ENCODE assay signal across 29 cellular contexts in the genomic region with DNA sequence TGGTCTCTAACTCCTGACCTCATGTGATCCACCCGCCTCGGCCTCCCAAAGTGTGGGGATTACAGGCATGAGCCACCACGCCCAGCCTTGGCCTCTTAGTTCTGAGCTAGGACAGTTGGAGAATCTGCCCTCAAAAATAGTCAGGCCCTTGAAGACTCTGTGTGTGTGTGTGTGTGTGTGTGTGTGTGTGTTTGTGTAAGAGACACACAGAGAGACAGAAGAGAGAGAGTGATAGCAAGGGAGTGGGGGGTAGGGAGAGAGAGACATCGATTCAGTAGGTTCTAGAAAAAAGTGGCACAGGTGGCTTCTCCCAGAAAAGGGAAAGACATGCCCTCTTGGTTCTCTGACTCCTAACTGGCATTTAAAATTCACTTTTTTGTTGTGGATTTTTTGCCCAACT. TPM values are rescaled to one million over a fixed set of nuclear protein-coding genes. Genes with fewer than 3 reads are reported as not detected.
A peak's percentile ranks its signal among the peaks of the same experiment; 100 is the strongest.
DNase-seq lines count a peak whose midpoint lies in the region; ATAC-seq and TF ChIP-seq lines count a peak whose summit lies in the region.
"Had no signal": no experiment of that assay in that cellular context is flagged by ENCODE, and none has a peak within 500 bp of the region (broad histone marks: within the 10 kb centered on the region; RNA-seq: fewer than 3 reads in every experiment).

No MANE protein-coding gene starts in this region.

- peaks cover 19% of the 10 kb centered on the region for H3K4me1 Mint-ChIP-seq in GM23338
- H3K4me1 Mint-ChIP-seq in neural progenitor cell, result peaks cover 16% of the 10 kb centered on the region
- H3K4me1 Mint-ChIP-seq: activated naive CD4-positive, alpha-beta T cell treated with anti-CD3 and anti-CD28 coated beads, Interleukin-2, amount 50 U/mL, for 24 hours; stimulated activated memory B cell treated with anti-CD40 and anti-IgM and Interleukin-4, amounts not matched to agents 10 μg/mL and 1 μg/mL and 100 μg/mL, for 72 hours had no signal

- H3K4me1 ChIP-seq in GM23338 (ENCODE audit: insufficient read depth) (peaks cover 9% of the 10 kb centered on the region; the same call in 1 of the 2 replicates), duodenal mucosa (ENCODE audit: control insufficient read depth in 1 of 2, insufficient read depth in 2 of 2, low read length in 2 of 2) (peaks cover 22 to 28% of the 10 kb centered on the region in 2 donors), neural progenitor cell (peaks cover 10% of the 10 kb centered on the region)
- H3K4me1 ChIP-seq: ascending aorta had no signal

- H3K9ac ChIP-seq in duodenal mucosa (ENCODE audit: low read depth in 1 of 2, low read length in 2 of 2) (peak overlapping the region in 1 of 2 donors; percentile 3), neural progenitor cell (no peak overlapping the region)

- H3K9me3 ChIP-seq in duodenal mucosa (ENCODE audit: control insufficient read depth in 1 of 2, low read length in 2 of 2), result no peaks in the 10 kb centered on the region
- H3K9me3 ChIP-seq in neural progenitor cell (ENCODE audit: low read depth), result no peaks in the 10 kb centered on the region
- H3K9me3 ChIP-seq: ascending aorta had no signal

- H3K27me3 ChIP-seq in GM23338 (ENCODE audit: insufficient read depth), result no peaks in the 10 kb centered on the region
- no peaks in the 10 kb centered on the region for H3K27me3 ChIP-seq in duodenal mucosa (ENCODE audit: control insufficient read depth in 1 of 2, insufficient read depth in 2 of 2, low read length in 2 of 2)
- H3K27me3 ChIP-seq in neural progenitor cell, result no peaks in the 10 kb centered on the region
- H3K27me3 ChIP-seq: ascending aorta had no signal

- no peaks in the 10 kb centered on the region; the same call in 2 of the 3 replicates for H3K9me3 Mint-ChIP-seq in GM23338
- no peaks in the 10 kb centered on the region for H3K9me3 Mint-ChIP-seq in neural progenitor cell
- H3K9me3 Mint-ChIP-seq: activated naive CD4-positive, alpha-beta T cell treated with anti-CD3 and anti-CD28 coated beads, Interleukin-2, amount 50 U/mL, for 24 hours; activated T-helper 1 cell treated with anti-CD3 and anti-CD28 coated beads, Interleukin-12 subunit alpha, Interleukin-12 subunit beta, Interleukin-2, Interleukin-4 antibody, amounts not matched to agents 30 ng/mL and 10 ng/mL and 1 ng/mL, durations not matched to agents 14 hours and 24 hours and 36 hours had no signal

- H3K4me3 Mint-ChIP-seq in GM23338, result no peak overlapping the region
- H3K4me3 Mint-ChIP-seq in neural progenitor cell, result no peak overlapping the region
- H3K4me3 Mint-ChIP-seq: activated naive CD4-positive, alpha-beta T cell treated with anti-CD3 and anti-CD28 coated beads, Interleukin-2, amount 50 U/mL, for 24 hours; activated T-helper 1 cell treated with anti-CD3 and anti-CD28 coated beads, Interleukin-12 subunit alpha, Interleukin-12 subunit beta, Interleukin-2, Interleukin-4 antibody, amounts not matched to agents 30 ng/mL and 10 ng/mL and 1 ng/mL, durations not matched to agents 14 hours and 24 hours and 36 hours; stimulated activated memory B cell treated with anti-CD40 and anti-IgM and Interleukin-4, amounts not matched to agents 10 μg/mL and 1 μg/mL and 100 μg/mL, for 72 hours had no signal

- H3K36me3 ChIP-seq in GM23338 (ENCODE audit: insufficient read depth), result no peaks in the 10 kb centered on the region
- H3K36me3 ChIP-seq in duodenal mucosa (ENCODE audit: control insufficient read depth in 1 of 2, insufficient read depth in 2 of 2, low read length in 2 of 2), result peaks cover 5 to 7% of the 10 kb centered on the region in 2 donors
- no peaks in the 10 kb centered on the region for H3K36me3 ChIP-seq in neural progenitor cell
- H3K36me3 ChIP-seq: ascending aorta had no signal

- H3K27me3 Mint-ChIP-seq in GM23338 (ENCODE audit: insufficient read depth, low read depth, poor library complexity) (peaks cover 1% of the 10 kb centered on the region), neural progenitor cell (ENCODE audit: insufficient read depth, low read depth) (peaks cover 3% of the 10 kb centered on the region)
- H3K27me3 Mint-ChIP-seq: activated naive CD4-positive, alpha-beta T cell treated with anti-CD3 and anti-CD28 coated beads, Interleukin-2, amount 50 U/mL, for 24 hours had no signal

- H3K27ac ChIP-seq in GM23338 (ENCODE audit: low read depth), result no peak overlapping the region
- peak overlapping the region; percentile 56 for H3K27ac ChIP-seq in duodenal mucosa (ENCODE audit: low read depth, low read length)
- H3K27ac ChIP-seq in neural progenitor cell, result no peak overlapping the region
- H3K27ac ChIP-seq: ascending aorta, C4-2B had no signal

- H3K9me2 ChIP-seq in GM23338 (ENCODE audit: insufficient read depth), result no peaks in the 10 kb centered on the region

- DNase-seq in GM23338 (ENCODE audit: low spot score) (no peak), neural progenitor cell (ENCODE audit: low spot score) (no peak), NCI-H2107 (lab: John Stamatoyannopoulos, UW) (no peak), activated T-cell treated with anti-CD3 and anti-CD28 coated beads for 4 hours (no peak), cerebellar cortex (ENCODE audit: low spot score) (no peak)
- DNase-seq: activated CD4-positive, alpha-beta T cell treated with anti-CD3 and anti-CD28 coated beads for 4 hours; cerebellar nuclear complex; effector memory CD4-positive, alpha-beta T cell; foreskin melanocyte; hippocampal formation; KG1; left ventricle myocardium superior; midbrain; NCI-H2171 treated with DMSO at 0.1 percent for 48 hours; NCI-H524 treated with DMSO at 0.1 percent for 48 hours had no signal

- H3K27ac Mint-ChIP-seq in GM23338, result peak overlapping the region; percentile 22; the same call in 1 of the 2 replicates
- H3K27ac Mint-ChIP-seq in neural progenitor cell, result no peak overlapping the region
- H3K27ac Mint-ChIP-seq: activated naive CD4-positive, alpha-beta T cell treated with anti-CD3 and anti-CD28 coated beads, Interleukin-2, amount 50 U/mL, for 24 hours; activated T-helper 1 cell treated with anti-CD3 and anti-CD28 coated beads, Interleukin-12 subunit alpha, Interleukin-12 subunit beta, Interleukin-2, Interleukin-4 antibody, amounts not matched to agents 30 ng/mL and 10 ng/mL and 1 ng/mL, durations not matched to agents 14 hours and 24 hours and 36 hours; stimulated activated memory B cell treated with anti-CD40 and anti-IgM and Interleukin-4, amounts not matched to agents 10 μg/mL and 1 μg/mL and 100 μg/mL, for 72 hours had no signal

- H3K4me3 ChIP-seq in GM23338 (no peak overlapping the region), duodenal mucosa (ENCODE audit: low read depth in 1 of 2, low read length in 2 of 2) (no peak overlapping the region), neural progenitor cell (no peak overlapping the region)
- H3K4me3 ChIP-seq: ascending aorta, smooth muscle cell had no signal

- ATAC-seq in GM23338, result no peak
- ATAC-seq: esophagus mucosa; left ventricle myocardium superior; stimulated activated memory B cell treated with anti-CD40 and anti-IgM and Interleukin-4, amounts not matched to agents 10 μg/mL and 1 μg/mL and 100 μg/mL, for 72 hours had no signal

- no peak overlapping the region for H3K4me2 ChIP-seq in GM23338
- no peak overlapping the region for H3K4me2 ChIP-seq in neural progenitor cell
- H3K4me2 ChIP-seq: smooth muscle cell had no signal

- TF ChIP-seq CTCF in GM23338 (conservative IDR thresholded peaks at IDR 0.05; ENCODE audit: low read depth in 2 of 2) (no peak), neural progenitor cell (IDR thresholded peaks at IDR 0.05) (no peak)

- H3K36me3 Mint-ChIP-seq in GM23338 (ENCODE audit: low read depth), result no peaks in the 10 kb centered on the region; the same call in 2 of the 3 replicates
- H3K36me3 Mint-ChIP-seq in neural progenitor cell, result no peaks in the 10 kb centered on the region
- H3K36me3 Mint-ChIP-seq: activated naive CD4-positive, alpha-beta T cell treated with anti-CD3 and anti-CD28 coated beads, Interleukin-2, amount 50 U/mL, for 24 hours; stimulated activated memory B cell treated with anti-CD40 and anti-IgM and Interleukin-4, amounts not matched to agents 10 μg/mL and 1 μg/mL and 100 μg/mL, for 72 hours had no signal

- H2AFZ ChIP-seq in GM23338 (peak overlapping the region; percentile 39; the same call in 1 of the 2 replicates), neural progenitor cell (replicated peaks) (peak overlapping the region; percentile 34)

- H3K79me2 ChIP-seq in GM23338 (replicated peaks; ENCODE audit: insufficient read depth), result no peaks in the 10 kb centered on the region
- H3K79me2 ChIP-seq in neural progenitor cell (ENCODE audit: low read depth), result no peaks in the 10 kb centered on the region

- H3F3A ChIP-seq in GM23338 (replicated peaks; ENCODE audit: low read depth) (no peaks in the 10 kb centered on the region), neural progenitor cell (ENCODE audit: low read depth) (no peaks in the 10 kb centered on the region)

- no peaks in the 10 kb centered on the region for H4K20me1 ChIP-seq in GM23338 (replicated peaks; ENCODE audit: insufficient read depth)
- no peaks in the 10 kb centered on the region for H4K20me1 ChIP-seq in neural progenitor cell (ENCODE audit: low read depth)

TF ChIP-seq in GM23338, 12 proteins besides CTCF, POLR2A, EP300 and RAD21:
- no peak for TF ChIP-seq CREB1 (CRISPR knock-in tag; IDR thresholded peaks at IDR 0.05; ENCODE audit: low read depth)
TF ChIP-seq in GM23338: peak in this region for 0.

RNA-seq across cellular contexts. Expression of gene HNF1A, which starts 5.4 kb away (rescaled TPM):
- total RNA-seq in GM23338 (2014; rRNA removed; shearing (Covaris generic)), result not detected in 2 replicates
- polyA plus RNA-seq in GM23338 (2016; fragmentation: Nextera tagmentation; extraction: Ambion mirVana), result 0.10 and 0.11 TPM in 2 replicates
- total RNA-seq in neural progenitor cell (ENCODE audit: low replicate concordance), result not detected in 2 replicates
- total RNA-seq: activated T-helper 1 cell treated with anti-CD3 and anti-CD28 coated beads, Interleukin-12 subunit alpha, Interleukin-12 subunit beta, Interleukin-2, Interleukin-4 antibody, amounts not matched to agents 30 ng/mL and 10 ng/mL and 1 ng/mL, durations not matched to agents 14 hours and 24 hours and 36 hours; ascending aorta; esophagus mucosa; G401; left ventricle myocardium superior; SK-MEL-5; T-helper 1 cell treated with Interleukin-12 subunit alpha and Interleukin-12 subunit beta and Interleukin-4 antibody, amounts not matched to agents 30 ng/mL and 1 ng/mL, for 36 hours; temporal lobe had no signal
- polyA plus RNA-seq: AG04450, neural cell, smooth muscle cell had no signal

RNA-seq across cellular contexts. Expression of gene C12orf43, which starts 32.5 kb away (rescaled TPM):
- 9.8 and 15.2 TPM in 2 replicates for total RNA-seq in GM23338 (2014; rRNA removed; shearing (Covaris generic))
- 19.6 and 20.7 TPM in 2 replicates for polyA plus RNA-seq in GM23338 (2016; fragmentation: Nextera tagmentation; extraction: Ambion mirVana)
- total RNA-seq in neural progenitor cell (ENCODE audit: low replicate concordance), result 12.8 and 18.8 TPM in 2 replicates

RNA-seq across cellular contexts. Expression of gene OASL, which starts 55.3 kb away (rescaled TPM):
- total RNA-seq in GM23338 (2014; rRNA removed; shearing (Covaris generic)), result not detected in 2 replicates
- polyA plus RNA-seq in GM23338 (2016; fragmentation: Nextera tagmentation; extraction: Ambion mirVana), result not detected in 2 replicates
- not detected in 2 replicates for total RNA-seq in neural progenitor cell (ENCODE audit: low replicate concordance)
- total RNA-seq: ascending aorta, G401, smooth muscle cell had no signal
- polyA plus RNA-seq: smooth muscle cell had no signal
